1 cellular context compared by ENCODE assay signal in genomic region chr6:44415424-44415823, GRCh38.
TF ChIP-seq lines count a peak whose summit lies in the region.

No MANE protein-coding gene starts in this region.

TF ChIP-seq in K562, 482 proteins besides CTCF, POLR2A, EP300 and RAD21:
- TF ChIP-seq PRDM10 (IDR thresholded peaks at IDR 0.05; ENCODE audit: partially characterized antibody) (peak; percentile 32), HDAC3 (IDR thresholded peaks at IDR 0.05; ENCODE audit: borderline replicate concordance, partially characterized antibody) (no peak)
TF ChIP-seq in K562: peak in this region for 1.
